In the genomic region with DNA sequence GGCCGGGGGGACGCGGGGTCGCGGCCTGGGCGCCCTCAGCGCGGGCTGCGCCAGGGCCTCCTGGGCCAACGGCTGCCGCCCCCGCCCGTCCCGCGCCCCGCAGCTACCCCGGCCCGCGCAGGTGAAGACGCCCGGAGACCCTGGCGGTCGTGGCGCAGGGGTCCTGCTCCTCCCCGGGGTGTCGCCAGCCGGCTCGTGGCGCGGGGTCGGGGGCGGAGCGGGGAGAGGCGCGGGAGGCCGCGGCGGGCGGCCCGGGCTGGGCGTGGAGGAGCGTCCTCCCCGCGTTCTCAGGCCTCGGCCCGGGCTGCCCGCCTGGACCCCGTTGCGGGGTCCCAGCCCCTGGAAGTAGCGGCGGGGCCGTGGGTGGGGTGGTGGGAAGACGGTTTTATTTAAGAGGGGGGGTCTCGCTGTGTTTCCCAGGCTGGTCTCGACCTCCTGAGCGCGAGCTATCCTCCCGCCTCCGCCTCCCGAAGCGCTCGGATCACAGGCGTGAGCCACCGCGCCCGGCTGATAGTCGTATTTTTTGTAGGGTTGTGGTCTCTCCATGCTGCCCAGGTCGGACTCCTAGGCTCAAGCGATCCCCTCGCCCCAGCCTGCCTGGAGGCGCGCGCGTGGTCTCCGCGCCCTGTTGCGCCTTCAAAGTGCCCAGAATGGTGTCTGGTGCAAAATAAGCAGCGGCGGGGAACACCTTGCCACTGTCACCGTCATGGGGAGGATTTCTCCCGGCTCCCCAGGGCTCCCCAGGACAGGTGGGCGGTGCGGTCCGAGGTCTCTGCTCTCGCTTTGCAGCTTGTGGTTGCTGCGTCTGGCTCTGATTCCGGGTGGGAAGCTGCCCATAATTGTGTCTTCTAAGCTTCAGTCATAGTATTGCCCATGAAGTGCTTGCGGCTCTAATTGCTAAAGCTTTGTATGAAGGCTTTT, we compare ENCODE assay signal across 8 cellular contexts. TPM values are rescaled to one million over a fixed set of nuclear protein-coding genes. Genes with fewer than 3 reads are reported as not detected.
DNase-seq lines count a peak whose midpoint lies in the region; TF ChIP-seq lines count a peak whose summit lies in the region.

No MANE protein-coding gene starts in this region.

- H3K4me1 ChIP-seq in HEK293 (ENCODE audit: control insufficient read depth, insufficient read depth, low read length), result peaks cover 16% of the 10 kb centered on the region

- TF ChIP-seq CTCF in HEK293 (tag by site-specific recombination; IDR thresholded peaks at IDR 0.05), result no peak

- H3K9me3 ChIP-seq in HEK293 (ENCODE audit: control insufficient read depth, insufficient read depth, low read depth, low read length), result no peaks in the 10 kb centered on the region

- DNase-seq in NCI-H146 treated with DMSO at 0.1 percent for 48 hours (lab: John Stamatoyannopoulos, UW; ENCODE audit: unreplicated experiment) (peak; percentile 36), activated T-cell treated with anti-CD3 and anti-CD28 coated beads for 48 hours (ENCODE audit: low read depth) (peak; percentile 49), fibroblast of peridontal ligament (ENCODE audit: extremely low read depth) (peak; percentile 28), posterior vena cava (ENCODE audit: low spot score) (peak; percentile 81), NCI-H128 (lab: John Stamatoyannopoulos, UW; ENCODE audit: unreplicated experiment) (no peak), mesenteric fat pad (ENCODE audit: low spot score) (no peak)

- peak overlapping the region; percentile 94 for H3K4me3 ChIP-seq in GM08714 (ENCODE audit: low read length)
- peak overlapping the region; percentile 83 for H3K4me3 ChIP-seq in HEK293 (ENCODE audit: low read depth, low read length)

- no peaks in the 10 kb centered on the region for H3K36me3 ChIP-seq in HEK293 (ENCODE audit: control insufficient read depth in 2 of 2, insufficient read depth in 1 of 2, low read length in 2 of 2)

- CTCF ChIA-PET in HEK293 (lab: Yijun Ruan, JAX), result interaction anchor here (1.8 to 2.1 kb wide), 2 partner anchors 12 to 15 kb away, joined by 6 to 8 read pairs; a partner anchor contains a TSS

- POLR2A ChIA-PET in HEK293 (lab: Yijun Ruan, JAX), result interaction anchor here (0.7 to 1.1 kb wide), 6 partner anchors 12 to 587 kb away, joined by 3 to 8 read pairs (median 3); a partner anchor contains a TSS

- intact Hi-C loops in posterior vena cava (cut with DNase I), result no loop called here

- H3K27ac ChIP-seq in HEK293 (ENCODE audit: extremely low read depth, low read depth, low read length), result peak overlapping the region; percentile 71; the same call in 1 of the 2 replicates

TF ChIP-seq in HEK293, 187 proteins besides CTCF, POLR2A, EP300 and RAD21 (continues in another document):
- TF ChIP-seq SP3 (tag by site-specific recombination; IDR thresholded peaks at IDR 0.05) (0 out of 2 replicates have a peak, but pooled peaks have one; percentile 14), ZNF596 (tag by site-specific recombination; IDR thresholded peaks at IDR 0.05) (0 out of 2 replicates have a peak, but pooled peaks have one; percentile 36), ZBTB20 (tag by site-specific recombination; IDR thresholded peaks at IDR 0.05) (peak; percentile 47), ZBTB8A (tag by site-specific recombination; IDR thresholded peaks at IDR 0.05) (peak; percentile 95), SCRT2 (tag by site-specific recombination; IDR thresholded peaks at IDR 0.05) (peak; percentile 92), ZFHX2 (tag by site-specific recombination; conservative IDR thresholded peaks at IDR 0.05) (peak; percentile 61; the same call in 1 of the 2 replicates), GLIS1 (tag by site-specific recombination; IDR thresholded peaks at IDR 0.05) (peak; percentile 41; the same call in 1 of the 2 replicates), ZNF174 (tag by site-specific recombination; IDR thresholded peaks at IDR 0.05) (no peak), ZNF629 (tag by site-specific recombination; IDR thresholded peaks at IDR 0.05) (peak; percentile 13; the same call in 1 of the 2 replicates), ZBTB17 (tag by site-specific recombination; IDR thresholded peaks at IDR 0.05) (peak; percentile 43), ZNF768 (tag by site-specific recombination; IDR thresholded peaks at IDR 0.05) (no peak), ZNF335 (tag by site-specific recombination; conservative IDR thresholded peaks at IDR 0.05) (peak; percentile 81), ZNF677 (tag by site-specific recombination; IDR thresholded peaks at IDR 0.05) (no peak), ZNF544 (tag by site-specific recombination; IDR thresholded peaks at IDR 0.05) (no peak), ZNF660 (tag by site-specific recombination; IDR thresholded peaks at IDR 0.05) (peak; percentile 37; the same call in 1 of the 2 replicates), ZNF2 (tag by site-specific recombination; IDR thresholded peaks at IDR 0.05) (no peak), ZIC2 (tag by site-specific recombination; IDR thresholded peaks at IDR 0.05) (0 out of 2 replicates have a peak, but pooled peaks have one; percentile 48), SCRT1 (tag by site-specific recombination; IDR thresholded peaks at IDR 0.05; ENCODE audit: borderline replicate concordance) (peak; percentile 70; the same call in 1 of the 2 replicates)
- TF ChIP-seq, protein P1, sequence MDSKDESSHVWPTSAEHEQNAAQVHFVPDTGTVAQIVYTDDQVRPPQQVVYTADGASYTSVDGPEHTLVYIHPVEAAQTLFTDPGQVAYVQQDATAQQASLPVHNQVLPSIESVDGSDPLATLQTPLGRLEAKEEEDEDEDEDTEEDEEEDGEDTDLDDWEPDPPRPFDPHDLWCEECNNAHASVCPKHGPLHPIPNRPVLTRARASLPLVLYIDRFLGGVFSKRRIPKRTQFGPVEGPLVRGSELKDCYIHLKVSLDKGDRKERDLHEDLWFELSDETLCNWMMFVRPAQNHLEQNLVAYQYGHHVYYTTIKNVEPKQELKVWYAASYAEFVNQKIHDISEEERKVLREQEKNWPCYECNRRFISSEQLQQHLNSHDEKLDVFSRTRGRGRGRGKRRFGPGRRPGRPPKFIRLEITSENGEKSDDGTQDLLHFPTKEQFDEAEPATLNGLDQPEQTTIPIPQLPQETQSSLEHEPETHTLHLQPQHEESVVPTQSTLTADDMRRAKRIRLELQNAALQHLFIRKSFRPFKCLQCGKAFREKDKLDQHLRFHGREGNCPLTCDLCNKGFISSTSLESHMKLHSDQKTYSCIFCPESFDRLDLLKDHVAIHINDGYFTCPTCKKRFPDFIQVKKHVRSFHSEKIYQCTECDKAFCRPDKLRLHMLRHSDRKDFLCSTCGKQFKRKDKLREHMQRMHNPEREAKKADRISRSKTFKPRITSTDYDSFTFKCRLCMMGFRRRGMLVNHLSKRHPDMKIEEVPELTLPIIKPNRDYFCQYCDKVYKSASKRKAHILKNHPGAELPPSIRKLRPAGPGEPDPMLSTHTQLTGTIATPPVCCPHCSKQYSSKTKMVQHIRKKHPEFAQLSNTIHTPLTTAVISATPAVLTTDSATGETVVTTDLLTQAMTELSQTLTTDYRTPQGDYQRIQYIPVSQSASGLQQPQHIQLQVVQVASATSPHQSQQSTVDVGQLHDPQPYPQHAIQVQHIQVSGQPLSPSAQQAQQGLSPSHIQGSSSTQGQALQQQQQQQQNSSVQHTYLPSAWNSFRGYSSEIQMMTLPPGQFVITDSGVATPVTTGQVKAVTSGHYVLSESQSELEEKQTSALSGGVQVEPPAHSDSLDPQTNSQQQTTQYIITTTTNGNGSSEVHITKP (tag by site-specific recombination; IDR thresholded peaks at IDR 0.05), result peak; percentile 19; the same call in 1 of the 2 replicates
- TF ChIP-seq, protein P2, sequence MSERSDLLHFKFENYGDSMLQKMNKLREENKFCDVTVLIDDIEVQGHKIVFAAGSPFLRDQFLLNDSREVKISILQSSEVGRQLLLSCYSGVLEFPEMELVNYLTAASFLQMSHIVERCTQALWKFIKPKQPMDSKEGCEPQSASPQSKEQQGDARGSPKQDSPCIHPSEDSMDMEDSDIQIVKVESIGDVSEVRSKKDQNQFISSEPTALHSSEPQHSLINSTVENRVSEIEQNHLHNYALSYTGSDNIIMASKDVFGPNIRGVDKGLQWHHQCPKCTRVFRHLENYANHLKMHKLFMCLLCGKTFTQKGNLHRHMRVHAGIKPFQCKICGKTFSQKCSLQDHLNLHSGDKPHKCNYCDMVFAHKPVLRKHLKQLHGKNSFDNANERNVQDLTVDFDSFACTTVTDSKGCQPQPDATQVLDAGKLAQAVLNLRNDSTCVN (tag by site-specific recombination; optimal IDR thresholded peaks at IDR 0.05), result peak; percentile 64
- TF ChIP-seq, protein P3, sequence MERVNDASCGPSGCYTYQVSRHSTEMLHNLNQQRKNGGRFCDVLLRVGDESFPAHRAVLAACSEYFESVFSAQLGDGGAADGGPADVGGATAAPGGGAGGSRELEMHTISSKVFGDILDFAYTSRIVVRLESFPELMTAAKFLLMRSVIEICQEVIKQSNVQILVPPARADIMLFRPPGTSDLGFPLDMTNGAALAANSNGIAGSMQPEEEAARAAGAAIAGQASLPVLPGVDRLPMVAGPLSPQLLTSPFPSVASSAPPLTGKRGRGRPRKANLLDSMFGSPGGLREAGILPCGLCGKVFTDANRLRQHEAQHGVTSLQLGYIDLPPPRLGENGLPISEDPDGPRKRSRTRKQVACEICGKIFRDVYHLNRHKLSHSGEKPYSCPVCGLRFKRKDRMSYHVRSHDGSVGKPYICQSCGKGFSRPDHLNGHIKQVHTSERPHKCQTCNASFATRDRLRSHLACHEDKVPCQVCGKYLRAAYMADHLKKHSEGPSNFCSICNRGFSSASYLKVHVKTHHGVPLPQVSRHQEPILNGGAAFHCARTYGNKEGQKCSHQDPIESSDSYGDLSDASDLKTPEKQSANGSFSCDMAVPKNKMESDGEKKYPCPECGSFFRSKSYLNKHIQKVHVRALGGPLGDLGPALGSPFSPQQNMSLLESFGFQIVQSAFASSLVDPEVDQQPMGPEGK (tag by site-specific recombination; IDR thresholded peaks at IDR 0.05), result peak; percentile 68

RNA-seq across cellular contexts. Expression of a gene that starts 15.3 kb away (rescaled TPM):
- total RNA-seq in posterior vena cava (100 to 1,000 TPM; 110 to 132 TPM), mesenteric fat pad (144 TPM)

RNA-seq across cellular contexts. Expression of a gene that starts 59.3 kb away (rescaled TPM):
- total RNA-seq in posterior vena cava, result 10 to 100 TPM; 13.2 to 16.3 TPM
- 29.8 TPM for total RNA-seq in mesenteric fat pad

Comparison
In these comparisons a context has a peak if more than half of its experiments do, and no peak if none do; other contexts are left out.
1. DNase-seq: peak in NCI-H146 treated with DMSO at 0.1 percent for 48 hours (single experiment), activated T-cell treated with anti-CD3 and anti-CD28 coated beads for 48 hours (single experiment), fibroblast of peridontal ligament (single experiment) and posterior vena cava (single experiment); none in NCI-H128 (single experiment) and mesenteric fat pad (single experiment).